ENCODE assay signal across 8 cellular contexts in genomic region chr22:50250555-50251471, GRCh38. TPM values are rescaled to one million over a fixed set of nuclear protein-coding genes. Genes with fewer than 3 reads are reported as not detected.
DNase-seq lines count a peak whose midpoint lies in the region; ATAC-seq and TF ChIP-seq lines count a peak whose summit lies in the region.

Gene HDAC10, minus strand, starts transcription at chr22:50251265. Its CDS starts 233 bp downstream, at chr22:50251032.

- no peak for TF ChIP-seq CTCF in GM12875 (IDR thresholded peaks at IDR 0.05; ENCODE audit: borderline replicate concordance, insufficient read depth, low read depth, low read length)

- DNase-seq in NCI-H2227 treated with DMSO at 0.1 percent for 48 hours (lab: John Stamatoyannopoulos, UW) (peak; percentile 63), ecto neural progenitor cell (ENCODE audit: low spot score) (peak; percentile 89), lung microvascular endothelial cell (ENCODE audit: low read depth in 2 of 2) (peak; percentile 78 to 80), cortex of kidney (lab: John Stamatoyannopoulos, UW) (no peak)
- DNase-seq in activated CD4-positive, alpha-beta T cell treated with anti-CD3 and anti-CD28 coated beads, Interleukin-2, amount 50 U/mL, for 1 hour: peak; percentile 72
- peak; percentile 65 for DNase-seq in stimulated activated CD8-positive, alpha-beta memory T cell treated with anti-CD3 and anti-CD28 coated beads, Interleukin-12 subunit alpha, Interleukin-12 subunit beta, amount 100 ng/mL, for 4 hours (ENCODE audit: low read depth)

- peak within 1 kb of the TSS; percentile 90 for H3K4me3 ChIP-seq in GM12875 (ENCODE audit: low read depth, low read length)

- peak; percentile 42 for ATAC-seq in HG02623 (IDR thresholded peaks at IDR 0.05; ENCODE audit: unreplicated experiment)

RNA-seq across cellular contexts. Expression of gene HDAC10, which starts in this region (rescaled TPM):
- 9.4 and 11.3 TPM in 2 replicates for total RNA-seq in lung microvascular endothelial cell
